Comparison of ENCODE assay signal across 1 cellular context in the genomic region with DNA sequence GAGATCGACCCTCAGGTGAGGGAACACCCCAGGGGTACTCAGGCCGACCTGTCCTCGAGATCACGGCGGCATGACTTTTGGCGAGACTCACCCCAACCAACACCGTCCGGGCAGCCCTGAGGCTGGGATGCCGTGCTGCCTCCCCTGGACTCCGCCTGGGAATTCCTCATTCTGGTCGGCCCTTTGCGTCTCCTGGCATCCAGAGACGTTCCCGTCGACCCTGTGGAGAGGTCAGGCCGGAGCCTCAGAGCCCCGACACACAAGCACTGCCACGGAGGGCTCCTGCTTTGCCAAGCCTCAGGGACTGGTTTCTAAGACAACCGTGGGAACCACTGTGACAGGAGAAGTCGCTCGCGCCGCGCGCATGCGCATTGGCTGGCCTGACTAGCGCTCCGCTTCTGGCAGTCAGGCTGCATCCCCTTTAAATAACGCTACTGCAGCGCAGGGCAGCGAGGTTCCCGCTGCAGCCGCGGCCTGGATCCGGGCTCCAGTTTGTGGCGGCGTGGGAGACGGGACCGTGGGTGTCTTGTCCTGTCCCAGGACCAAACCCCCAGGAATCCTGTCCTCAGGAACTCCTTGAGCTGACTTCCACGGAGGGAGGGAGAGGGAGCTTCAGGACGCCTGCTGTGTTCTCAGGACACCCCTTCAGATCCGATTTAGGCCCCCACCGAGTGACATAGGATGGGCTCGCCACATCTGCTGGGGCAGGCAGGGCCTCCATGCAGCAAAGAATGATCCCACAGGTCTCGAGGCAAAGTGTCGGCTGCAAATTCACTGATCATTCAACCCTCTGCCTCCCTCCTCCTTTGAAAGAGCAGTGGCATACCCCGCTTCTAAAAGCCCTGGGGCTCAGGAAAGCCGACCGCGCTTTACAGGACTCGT.
TF ChIP-seq lines count a peak whose summit lies in the region.

No MANE protein-coding gene starts in this region.

TF ChIP-seq in HepG2, 621 proteins besides CTCF, POLR2A, EP300 and RAD21 (continued from another document and continues in another):
- TF ChIP-seq ZHX1 (CRISPR knock-in tag; IDR thresholded peaks at IDR 0.05; ENCODE audit: low read depth) (0 out of 2 replicates have a peak, but pooled peaks have one; percentile 32), ZNF446 (CRISPR knock-in tag; IDR thresholded peaks at IDR 0.05) (no peak), RORA (CRISPR knock-in tag; IDR thresholded peaks at IDR 0.05) (no peak), TBP (CRISPR knock-in tag; IDR thresholded peaks at IDR 0.05) (no peak), HHEX (CRISPR knock-in tag; IDR thresholded peaks at IDR 0.05) (no peak), HIC2 (CRISPR knock-in tag; IDR thresholded peaks at IDR 0.05; ENCODE audit: low read depth) (0 out of 2 replicates have a peak, but pooled peaks have one; percentile 14), DBP (CRISPR knock-in tag; IDR thresholded peaks at IDR 0.05; ENCODE audit: not compliant biosample characterization) (no peak), E2F5 (CRISPR knock-in tag; conservative IDR thresholded peaks at IDR 0.05) (no peak), ZNF580 (CRISPR knock-in tag; IDR thresholded peaks at IDR 0.05; ENCODE audit: borderline replicate concordance, low read depth) (no peak), ZNF367 (CRISPR knock-in tag; IDR thresholded peaks at IDR 0.05; ENCODE audit: borderline replicate concordance) (no peak), ZNF230 (CRISPR knock-in tag; IDR thresholded peaks at IDR 0.05) (no peak), ZNF703 (CRISPR knock-in tag; IDR thresholded peaks at IDR 0.05; ENCODE audit: borderline replicate concordance) (no peak), SRSF4 (IDR thresholded peaks at IDR 0.05; ENCODE audit: low read depth, low read length, poor library complexity, severe bottlenecking) (no peak), HNRNPK (IDR thresholded peaks at IDR 0.05; ENCODE audit: low read depth, low read length, poor library complexity, severe bottlenecking) (no peak), ZFY (CRISPR knock-in tag; IDR thresholded peaks at IDR 0.05) (0 out of 2 replicates have a peak, but pooled peaks have one; percentile 42), TFDP1 (CRISPR knock-in tag; IDR thresholded peaks at IDR 0.05; ENCODE audit: borderline replicate concordance) (0 out of 2 replicates have a peak, but pooled peaks have one; percentile 27), ZNF44 (CRISPR knock-in tag; IDR thresholded peaks at IDR 0.05) (0 out of 2 replicates have a peak, but pooled peaks have one; percentile 65), ZNF253 (CRISPR knock-in tag; IDR thresholded peaks at IDR 0.05; ENCODE audit: borderline replicate concordance) (no peak), REL (CRISPR knock-in tag; conservative IDR thresholded peaks at IDR 0.05) (no peak), ZNF577 (CRISPR knock-in tag; IDR thresholded peaks at IDR 0.05; ENCODE audit: borderline replicate concordance, low read depth) (no peak), RFXANK (CRISPR knock-in tag; IDR thresholded peaks at IDR 0.05) (no peak), ZNF879 (CRISPR knock-in tag; IDR thresholded peaks at IDR 0.05) (no peak), RBM22 (optimal IDR thresholded peaks at IDR 0.05; ENCODE audit: low read length) (no peak), EZH2 (conservative IDR thresholded peaks at IDR 0.05; ENCODE audit: low read depth, low read length) (peak; percentile 73), HDAC2 (CRISPR knock-in tag; IDR thresholded peaks at IDR 0.05) (no peak)
- TF ChIP-seq, protein P1, sequence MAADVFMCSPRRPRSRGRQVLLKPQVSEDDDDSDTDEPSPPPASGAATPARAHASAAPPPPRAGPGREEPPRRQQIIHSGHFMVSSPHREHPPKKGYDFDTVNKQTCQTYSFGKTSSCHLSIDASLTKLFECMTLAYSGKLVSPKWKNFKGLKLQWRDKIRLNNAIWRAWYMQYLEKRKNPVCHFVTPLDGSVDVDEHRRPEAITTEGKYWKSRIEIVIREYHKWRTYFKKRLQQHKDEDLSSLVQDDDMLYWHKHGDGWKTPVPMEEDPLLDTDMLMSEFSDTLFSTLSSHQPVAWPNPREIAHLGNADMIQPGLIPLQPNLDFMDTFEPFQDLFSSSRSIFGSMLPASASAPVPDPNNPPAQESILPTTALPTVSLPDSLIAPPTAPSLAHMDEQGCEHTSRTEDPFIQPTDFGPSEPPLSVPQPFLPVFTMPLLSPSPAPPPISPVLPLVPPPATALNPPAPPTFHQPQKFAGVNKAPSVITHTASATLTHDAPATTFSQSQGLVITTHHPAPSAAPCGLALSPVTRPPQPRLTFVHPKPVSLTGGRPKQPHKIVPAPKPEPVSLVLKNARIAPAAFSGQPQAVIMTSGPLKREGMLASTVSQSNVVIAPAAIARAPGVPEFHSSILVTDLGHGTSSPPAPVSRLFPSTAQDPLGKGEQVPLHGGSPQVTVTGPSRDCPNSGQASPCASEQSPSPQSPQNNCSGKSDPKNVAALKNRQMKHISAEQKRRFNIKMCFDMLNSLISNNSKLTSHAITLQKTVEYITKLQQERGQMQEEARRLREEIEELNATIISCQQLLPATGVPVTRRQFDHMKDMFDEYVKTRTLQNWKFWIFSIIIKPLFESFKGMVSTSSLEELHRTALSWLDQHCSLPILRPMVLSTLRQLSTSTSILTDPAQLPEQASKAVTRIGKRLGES (CRISPR knock-in tag; IDR thresholded peaks at IDR 0.05; ENCODE audit: borderline replicate concordance): no peak
- TF ChIP-seq, protein P2, sequence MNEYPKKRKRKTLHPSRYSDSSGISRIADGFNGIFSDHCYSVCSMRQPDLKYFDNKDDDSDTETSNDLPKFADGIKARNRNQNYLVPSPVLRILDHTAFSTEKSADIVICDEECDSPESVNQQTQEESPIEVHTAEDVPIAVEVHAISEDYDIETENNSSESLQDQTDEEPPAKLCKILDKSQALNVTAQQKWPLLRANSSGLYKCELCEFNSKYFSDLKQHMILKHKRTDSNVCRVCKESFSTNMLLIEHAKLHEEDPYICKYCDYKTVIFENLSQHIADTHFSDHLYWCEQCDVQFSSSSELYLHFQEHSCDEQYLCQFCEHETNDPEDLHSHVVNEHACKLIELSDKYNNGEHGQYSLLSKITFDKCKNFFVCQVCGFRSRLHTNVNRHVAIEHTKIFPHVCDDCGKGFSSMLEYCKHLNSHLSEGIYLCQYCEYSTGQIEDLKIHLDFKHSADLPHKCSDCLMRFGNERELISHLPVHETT (CRISPR knock-in tag; conservative IDR thresholded peaks at IDR 0.05): no peak
- TF ChIP-seq, protein P3, sequence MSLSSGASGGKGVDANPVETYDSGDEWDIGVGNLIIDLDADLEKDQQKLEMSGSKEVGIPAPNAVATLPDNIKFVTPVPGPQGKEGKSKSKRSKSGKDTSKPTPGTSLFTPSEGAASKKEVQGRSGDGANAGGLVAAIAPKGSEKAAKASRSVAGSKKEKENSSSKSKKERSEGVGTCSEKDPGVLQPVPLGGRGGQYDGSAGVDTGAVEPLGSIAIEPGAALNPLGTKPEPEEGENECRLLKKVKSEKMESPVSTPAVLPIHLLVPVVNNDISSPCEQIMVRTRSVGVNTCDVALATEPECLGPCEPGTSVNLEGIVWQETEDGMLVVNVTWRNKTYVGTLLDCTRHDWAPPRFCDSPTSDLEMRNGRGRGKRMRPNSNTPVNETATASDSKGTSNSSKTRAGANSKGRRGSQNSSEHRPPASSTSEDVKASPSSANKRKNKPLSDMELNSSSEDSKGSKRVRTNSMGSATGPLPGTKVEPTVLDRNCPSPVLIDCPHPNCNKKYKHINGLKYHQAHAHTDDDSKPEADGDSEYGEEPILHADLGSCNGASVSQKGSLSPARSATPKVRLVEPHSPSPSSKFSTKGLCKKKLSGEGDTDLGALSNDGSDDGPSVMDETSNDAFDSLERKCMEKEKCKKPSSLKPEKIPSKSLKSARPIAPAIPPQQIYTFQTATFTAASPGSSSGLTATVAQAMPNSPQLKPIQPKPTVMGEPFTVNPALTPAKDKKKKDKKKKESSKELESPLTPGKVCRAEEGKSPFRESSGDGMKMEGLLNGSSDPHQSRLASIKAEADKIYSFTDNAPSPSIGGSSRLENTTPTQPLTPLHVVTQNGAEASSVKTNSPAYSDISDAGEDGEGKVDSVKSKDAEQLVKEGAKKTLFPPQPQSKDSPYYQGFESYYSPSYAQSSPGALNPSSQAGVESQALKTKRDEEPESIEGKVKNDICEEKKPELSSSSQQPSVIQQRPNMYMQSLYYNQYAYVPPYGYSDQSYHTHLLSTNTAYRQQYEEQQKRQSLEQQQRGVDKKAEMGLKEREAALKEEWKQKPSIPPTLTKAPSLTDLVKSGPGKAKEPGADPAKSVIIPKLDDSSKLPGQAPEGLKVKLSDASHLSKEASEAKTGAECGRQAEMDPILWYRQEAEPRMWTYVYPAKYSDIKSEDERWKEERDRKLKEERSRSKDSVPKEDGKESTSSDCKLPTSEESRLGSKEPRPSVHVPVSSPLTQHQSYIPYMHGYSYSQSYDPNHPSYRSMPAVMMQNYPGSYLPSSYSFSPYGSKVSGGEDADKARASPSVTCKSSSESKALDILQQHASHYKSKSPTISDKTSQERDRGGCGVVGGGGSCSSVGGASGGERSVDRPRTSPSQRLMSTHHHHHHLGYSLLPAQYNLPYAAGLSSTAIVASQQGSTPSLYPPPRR (CRISPR knock-in tag; IDR thresholded peaks at IDR 0.05; ENCODE audit: borderline replicate concordance): 0 out of 2 replicates have a peak, but pooled peaks have one; percentile 21
- TF ChIP-seq, protein P4, sequence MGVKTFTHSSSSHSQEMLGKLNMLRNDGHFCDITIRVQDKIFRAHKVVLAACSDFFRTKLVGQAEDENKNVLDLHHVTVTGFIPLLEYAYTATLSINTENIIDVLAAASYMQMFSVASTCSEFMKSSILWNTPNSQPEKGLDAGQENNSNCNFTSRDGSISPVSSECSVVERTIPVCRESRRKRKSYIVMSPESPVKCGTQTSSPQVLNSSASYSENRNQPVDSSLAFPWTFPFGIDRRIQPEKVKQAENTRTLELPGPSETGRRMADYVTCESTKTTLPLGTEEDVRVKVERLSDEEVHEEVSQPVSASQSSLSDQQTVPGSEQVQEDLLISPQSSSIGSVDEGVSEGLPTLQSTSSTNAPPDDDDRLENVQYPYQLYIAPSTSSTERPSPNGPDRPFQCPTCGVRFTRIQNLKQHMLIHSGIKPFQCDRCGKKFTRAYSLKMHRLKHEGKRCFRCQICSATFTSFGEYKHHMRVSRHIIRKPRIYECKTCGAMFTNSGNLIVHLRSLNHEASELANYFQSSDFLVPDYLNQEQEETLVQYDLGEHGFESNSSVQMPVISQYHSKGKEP (CRISPR knock-in tag; IDR thresholded peaks at IDR 0.05): 0 out of 2 replicates have a peak, but pooled peaks have one; percentile 58
